ENCODE assay signal across 28 cellular contexts in the genomic region with DNA sequence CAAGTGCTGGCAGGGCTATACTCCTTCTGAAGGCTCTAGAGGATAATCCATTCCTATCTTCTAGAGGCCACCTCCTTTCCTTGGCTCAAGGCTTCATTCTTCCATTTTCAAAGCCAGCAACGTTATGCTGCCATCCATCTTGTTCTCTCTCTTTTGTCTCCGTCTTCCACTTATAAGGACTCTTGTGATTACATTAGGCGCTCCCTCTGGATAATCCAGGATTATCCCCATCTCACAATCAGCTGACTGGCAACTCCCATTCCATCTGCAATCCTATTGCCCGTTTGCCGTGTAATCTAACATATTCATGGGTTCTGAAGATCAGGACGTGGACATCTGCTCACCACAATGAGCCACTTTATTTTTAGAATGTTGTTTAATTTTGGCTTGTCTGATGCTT.
"Had no signal": no experiment of that assay in that cellular context is flagged by ENCODE, and none has a peak within 500 bp of the region (broad histone marks: within the 10 kb centered on the region; RNA-seq: fewer than 3 reads in every experiment).

No MANE protein-coding gene starts in this region.

- H3K4me2 ChIP-seq: SK-N-SH had no signal

- H3K4me1 ChIP-seq: ascending aorta, body of pancreas, Peyer's patch, SJCRH30 had no signal

- H3K9me2 ChIP-seq: SK-N-SH had no signal

- H3K36me3 ChIP-seq: ascending aorta, MG63, Peyer's patch, SJCRH30 had no signal

- H3K4me1 Mint-ChIP-seq: activated CD8-positive, alpha-beta memory T cell treated with anti-CD3 and anti-CD28 coated beads, Interleukin-2, amount 10 ng/mL, durations not matched to agents 7 days and 5 days; activated naive CD8-positive, alpha-beta T cell treated with anti-CD3 and anti-CD28 coated beads, Interleukin-2, amount 50 U/mL, for 24 hours had no signal

- H3K36me3 Mint-ChIP-seq: activated CD8-positive, alpha-beta memory T cell treated with anti-CD3 and anti-CD28 coated beads, Interleukin-2, amount 10 ng/mL, durations not matched to agents 7 days and 5 days; activated naive CD4-positive, alpha-beta T cell treated with anti-CD3 and anti-CD28 coated beads, Interleukin-2, amount 50 U/mL, for 72 hours had no signal

- H3K4me3 Mint-ChIP-seq: activated CD8-positive, alpha-beta memory T cell treated with anti-CD3 and anti-CD28 coated beads, Interleukin-2, amount 10 ng/mL, durations not matched to agents 7 days and 5 days; activated CD8-positive, alpha-beta T cell treated with anti-CD3 and anti-CD28 coated beads, Interleukin-2, amount 10 ng/mL, durations not matched to agents 7 days and 5 days; activated naive CD8-positive, alpha-beta T cell treated with anti-CD3 and anti-CD28 coated beads, Interleukin-2, amount 50 U/mL, for 24 hours; activated T-cell treated with anti-CD3 and anti-CD28 coated beads, Interleukin-2, amount 50 U/mL, for 24 hours had no signal

- DNase-seq: activated CD4-positive, alpha-beta T cell treated with anti-CD3 and anti-CD28 coated beads for 4 hours; activated CD4-positive, alpha-beta T cell treated with anti-CD3 and anti-CD28 coated beads, Interleukin-2, amount 50 U/mL, for 4 hours; activated CD8-positive, alpha-beta memory T cell treated with anti-CD3 and anti-CD28 coated beads, Interleukin-2, amount 10 ng/mL, durations not matched to agents 7 days and 5 days; activated CD8-positive, alpha-beta T cell treated with anti-CD3 and anti-CD28 coated beads, Interleukin-2, amount 10 ng/mL, durations not matched to agents 7 days and 5 days; activated effector memory CD4-positive, alpha-beta T cell treated with anti-CD3 and anti-CD28 coated beads, Interleukin-2, amount 50 U/mL, for 16 hours; activated naive CD4-positive, alpha-beta T cell treated with Interleukin-2 at 50 U/mL for 16 hours; activated naive CD8-positive, alpha-beta T cell treated with anti-CD3 and anti-CD28 coated beads, Interleukin-2, amount 50 U/mL, for 24 hours; activated T-cell treated with anti-CD3 and anti-CD28 coated beads, Interleukin-2, amount 50 U/mL, for 24 hours; amniotic stem cell; body of pancreas; MG63; NCI-H1105; NCI-H1436 treated with DMSO at 0.1 percent for 48 hours; NCI-H187; NCI-H2081; NCI-H2171; NCI-H2227 treated with DMSO at 0.1 percent for 48 hours; NCI-H446 treated with DMSO at 0.1 percent for 48 hours; NCI-H526 treated with DMSO at 0.1 percent for 48 hours; Peyer's patch; Right ventricle myocardium superior; SJCRH30; SK-N-SH; T-helper 1 cell had no signal

- H3K27ac Mint-ChIP-seq: activated CD8-positive, alpha-beta memory T cell treated with anti-CD3 and anti-CD28 coated beads, Interleukin-2, amount 10 ng/mL, durations not matched to agents 7 days and 5 days; activated CD8-positive, alpha-beta T cell treated with anti-CD3 and anti-CD28 coated beads, Interleukin-2, amount 10 ng/mL, durations not matched to agents 7 days and 5 days; activated naive CD4-positive, alpha-beta T cell treated with anti-CD3 and anti-CD28 coated beads, Interleukin-2, amount 50 U/mL, for 72 hours; activated naive CD8-positive, alpha-beta T cell treated with anti-CD3 and anti-CD28 coated beads, Interleukin-2, amount 50 U/mL, for 24 hours; activated T-cell treated with anti-CD3 and anti-CD28 coated beads, Interleukin-2, amount 50 U/mL, for 24 hours had no signal

- H3K9me3 Mint-ChIP-seq: activated naive CD4-positive, alpha-beta T cell treated with anti-CD3 and anti-CD28 coated beads, Interleukin-2, amount 50 U/mL, for 72 hours; activated naive CD8-positive, alpha-beta T cell treated with anti-CD3 and anti-CD28 coated beads, Interleukin-2, amount 50 U/mL, for 24 hours; activated T-cell treated with anti-CD3 and anti-CD28 coated beads, Interleukin-2, amount 50 U/mL, for 24 hours had no signal

- H3K27me3 ChIP-seq: ascending aorta, body of pancreas, MG63, Peyer's patch, SJCRH30 had no signal

- ATAC-seq: activated CD8-positive, alpha-beta memory T cell treated with anti-CD3 and anti-CD28 coated beads, Interleukin-2, amount 10 ng/mL, durations not matched to agents 7 days and 5 days; activated CD8-positive, alpha-beta T cell treated with anti-CD3 and anti-CD28 coated beads, Interleukin-2, amount 10 ng/mL, durations not matched to agents 7 days and 5 days; activated naive CD4-positive, alpha-beta T cell treated with anti-CD3 and anti-CD28 coated beads, Interleukin-2, amount 50 U/mL, for 72 hours; activated naive CD8-positive, alpha-beta T cell treated with anti-CD3 and anti-CD28 coated beads, Interleukin-2, amount 50 U/mL, for 24 hours; body of pancreas had no signal

- H3K27ac ChIP-seq: ascending aorta, body of pancreas, Peyer's patch, RWPE1, SJCRH30, VCaP had no signal

- H3K4me3 ChIP-seq: ascending aorta, body of pancreas, MG63, Peyer's patch, SJCRH30 had no signal

- H3K9me3 ChIP-seq: ascending aorta, body of pancreas, MG63, Peyer's patch, SJCRH30, SK-N-SH had no signal
